ENCODE assay signal across 8 cellular contexts in the genomic region with DNA sequence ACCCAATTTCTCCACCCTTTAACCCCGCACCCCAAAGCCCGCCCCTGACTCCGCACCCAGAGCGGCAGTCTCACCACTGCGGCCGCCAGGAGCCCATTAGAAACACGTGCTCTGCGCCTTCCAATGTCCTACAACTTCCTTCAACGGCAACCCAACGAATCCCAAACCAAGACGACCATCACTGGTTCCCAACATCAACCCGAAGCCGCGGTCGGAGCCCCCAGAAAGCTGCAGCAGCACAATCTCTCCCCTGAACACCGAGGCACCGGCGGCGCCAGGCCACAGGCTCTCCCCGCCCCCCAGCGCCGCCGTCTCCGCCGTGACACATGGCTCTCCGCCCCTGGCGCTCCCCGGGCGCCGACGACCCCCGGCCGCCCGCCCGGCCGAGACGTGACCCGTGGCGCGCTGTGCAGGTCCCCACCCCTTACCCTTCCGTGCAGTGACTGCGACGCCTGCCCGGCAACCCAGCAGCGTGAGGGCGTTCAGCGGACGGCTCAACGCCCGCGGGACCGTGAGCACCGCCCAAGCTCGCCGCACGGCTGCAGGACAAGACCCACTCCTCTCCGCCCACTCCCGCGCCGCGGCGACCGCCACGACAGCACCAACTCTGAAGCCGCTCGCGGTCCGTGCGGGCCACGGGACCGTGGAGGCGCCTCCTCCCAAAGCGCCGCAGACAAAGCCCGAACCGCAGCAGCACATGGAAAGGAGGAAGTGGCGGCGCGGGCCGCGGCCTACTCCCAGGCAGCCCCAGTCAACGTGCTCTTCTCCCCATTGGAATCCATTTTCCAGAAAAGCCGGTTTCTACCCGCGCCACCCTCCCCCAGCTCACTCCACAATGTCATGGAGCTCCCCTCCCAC. TPM values are rescaled to one million over a fixed set of nuclear protein-coding genes. Genes with fewer than 3 reads are reported as not detected.
DNase-seq lines count a peak whose midpoint lies in the region; ATAC-seq and TF ChIP-seq lines count a peak whose summit lies in the region.

No MANE protein-coding gene starts in this region.

- POLR2A ChIA-PET in A673 (lab: Charles Lee; ENCODE audit: low non-redundant PET): interaction anchor here (0.6 to 3.0 kb wide), 6 partner anchors 30 to 313 kb away, joined by 3 to 37 read pairs (median 8); no protein-coding TSS in a partner anchor
- POLR2A ChIA-PET in naive thymus-derived CD8-positive, alpha-beta T cell (lab: Charles Lee): interaction anchor here (0.7 to 9.4 kb wide), 17 partner anchors 8 to 1415 kb away, joined by 3 to 570 read pairs (median 6); partner anchors contain the start of genes CEP162, NT5E and SNX14

- peak; percentile 57 for DNase-seq in A673 (ENCODE audit: low spot score)
- DNase-seq in OCI-M1 (lab: John Stamatoyannopoulos, UW): peak; percentile 83
- DNase-seq in activated T-helper 1 cell treated with anti-CD3 and anti-CD28 coated beads, Interleukin-2, amount 50 U/mL, for 16 hours (ENCODE audit: low read depth in 1 of 2, low spot score in 1 of 2): peak; percentile 23 to 42
- DNase-seq in fibroblast of gingiva (ENCODE audit: low read depth): peak; percentile 36
- DNase-seq in naive thymus-derived CD8-positive, alpha-beta T cell: peak; percentile 33 to 70 (median 53)

- H3K27ac Mint-ChIP-seq in naive thymus-derived CD8-positive, alpha-beta T cell: peak overlapping the region; percentile 93 to 100 (median 98)
- H3K27ac Mint-ChIP-seq in stimulated activated memory B cell treated with anti-CD40 and anti-IgM and Interleukin-4, amounts not matched to agents 10 μg/mL and 1 μg/mL and 100 μg/mL, for 72 hours: peak overlapping the region; percentile 99

- H3K9me3 ChIP-seq in A673 (ENCODE audit: low read depth, low read length, poor library complexity, severe bottlenecking): no peaks in the 10 kb centered on the region

- no peaks in the 10 kb centered on the region for H3K27me3 Mint-ChIP-seq in naive thymus-derived CD8-positive, alpha-beta T cell
- no peaks in the 10 kb centered on the region for H3K27me3 Mint-ChIP-seq in stimulated activated memory B cell treated with anti-CD40 and anti-IgM and Interleukin-4, amounts not matched to agents 10 μg/mL and 1 μg/mL and 100 μg/mL, for 72 hours

- peaks cover 32 to 57% (median 53%) of the 10 kb centered on the region in 4 donors for H3K4me1 Mint-ChIP-seq in naive thymus-derived CD8-positive, alpha-beta T cell
- H3K4me1 Mint-ChIP-seq in stimulated activated memory B cell treated with anti-CD40 and anti-IgM and Interleukin-4, amounts not matched to agents 10 μg/mL and 1 μg/mL and 100 μg/mL, for 72 hours: peaks cover 57% of the 10 kb centered on the region

- intact Hi-C loops in A673 (cut with micrococcal nuclease; ENCODE audit: unreplicated experiment): no loop called here

- peak overlapping the region; percentile 98 for H3K4me3 ChIP-seq in A673 (ENCODE audit: low read depth, low read length, poor library complexity, severe bottlenecking)

- peak; percentile 10 for ATAC-seq in GM21447 (IDR thresholded peaks at IDR 0.05; ENCODE audit: unreplicated experiment)
- peak; percentile 0 to 8 for ATAC-seq in naive thymus-derived CD8-positive, alpha-beta T cell
- ATAC-seq in stimulated activated memory B cell treated with anti-CD40 and anti-IgM and Interleukin-4, amounts not matched to agents 10 μg/mL and 1 μg/mL and 100 μg/mL, for 72 hours: peak; percentile 1
- ATAC-seq in HG03571 (IDR thresholded peaks at IDR 0.05; ENCODE audit: unreplicated experiment): no peak

- no peak for TF ChIP-seq CTCF in A673 (conservative IDR thresholded peaks at IDR 0.05; ENCODE audit: low read depth, low read length)

- H3K9me3 Mint-ChIP-seq in naive thymus-derived CD8-positive, alpha-beta T cell: no peaks in the 10 kb centered on the region
- H3K9me3 Mint-ChIP-seq in stimulated activated memory B cell treated with anti-CD40 and anti-IgM and Interleukin-4, amounts not matched to agents 10 μg/mL and 1 μg/mL and 100 μg/mL, for 72 hours: no peaks in the 10 kb centered on the region

- H3K27ac ChIP-seq in A673 (ENCODE audit: low read depth, low read length, poor library complexity, severe bottlenecking): peak overlapping the region; percentile 100

- H3K36me3 ChIP-seq in A673 (ENCODE audit: insufficient read depth, low read length, poor library complexity, severe bottlenecking): peaks cover 37% of the 10 kb centered on the region

- H3K4me1 ChIP-seq in A673 (ENCODE audit: insufficient read depth, low read length, poor library complexity, severe bottlenecking): peaks cover 31% of the 10 kb centered on the region

- peaks cover 9 to 47% (median 19%) of the 10 kb centered on the region in 3 donors for H3K36me3 Mint-ChIP-seq in naive thymus-derived CD8-positive, alpha-beta T cell
- peaks cover 56% of the 10 kb centered on the region for H3K36me3 Mint-ChIP-seq in stimulated activated memory B cell treated with anti-CD40 and anti-IgM and Interleukin-4, amounts not matched to agents 10 μg/mL and 1 μg/mL and 100 μg/mL, for 72 hours

- CTCF ChIA-PET in A673 (lab: Charles Lee): no interaction called here

- no peaks in the 10 kb centered on the region for H3K27me3 ChIP-seq in A673 (replicated peaks; ENCODE audit: insufficient read depth, low read depth, low read length, poor library complexity)

- no TSS peak for BruUV-seq in A673 (replicated peaks; lab: Mats Ljungman, UMichigan)

- peak overlapping the region; percentile 86 to 100 (median 95) for H3K4me3 Mint-ChIP-seq in naive thymus-derived CD8-positive, alpha-beta T cell
- H3K4me3 Mint-ChIP-seq in stimulated activated memory B cell treated with anti-CD40 and anti-IgM and Interleukin-4, amounts not matched to agents 10 μg/mL and 1 μg/mL and 100 μg/mL, for 72 hours: peak overlapping the region; percentile 83

RNA-seq across cellular contexts. Expression of gene SYNCRIP, which starts 0.5 kb away (rescaled TPM):
- total RNA-seq in A673 (2021): 191 and 221 TPM in 2 replicates
- 100 to 1,000 TPM in 1 of 2 experiments, 10 to 100 TPM in 1; 95.1 to 103 TPM for total RNA-seq in naive thymus-derived CD8-positive, alpha-beta T cell
- 10 to 100 TPM; 68.6 to 80.9 (median 70.7) TPM for polyA plus RNA-seq in naive thymus-derived CD8-positive, alpha-beta T cell

RNA-seq across cellular contexts. Expression of gene SNX14, which starts 48.5 kb away (rescaled TPM):
- total RNA-seq in A673 (2021): 30.4 and 36.3 TPM in 2 replicates
- total RNA-seq in naive thymus-derived CD8-positive, alpha-beta T cell: 10 to 100 TPM; 82.1 to 84.1 TPM
- 10 to 100 TPM; 40.9 to 54.6 (median 45.7) TPM for polyA plus RNA-seq in naive thymus-derived CD8-positive, alpha-beta T cell

Comparison
In these comparisons a context has a peak if more than half of its experiments do, and no peak if none do; other contexts are left out.
1. DNase-seq: peak in every context shown above with its lines; median percentile 83 in OCI-M1; 57 in A673; 53 in naive thymus-derived CD8-positive, alpha-beta T cell; 36 in fibroblast of gingiva; 32 in activated T-helper 1 cell treated with anti-CD3 and anti-CD28 coated beads, Interleukin-2, amount 50 U/mL, for 16 hours.